ENCODE assay signal across 1 cellular context in genomic region chr6:73652637-73653570, GRCh38.
TF ChIP-seq lines count a peak whose summit lies in the region.

No MANE protein-coding gene starts in this region.

TF ChIP-seq in GM12878, 131 proteins besides CTCF, POLR2A, EP300 and RAD21 (continued from another document and continues in another):
- TF ChIP-seq ZBTB11 (CRISPR knock-in tag; IDR thresholded peaks at IDR 0.05) (no peak), USF2 (IDR thresholded peaks at IDR 0.05; ENCODE audit: borderline replicate concordance, low read depth, low read length) (peak; percentile 57), IKZF2 (IDR thresholded peaks at IDR 0.05) (peak in 1 of 2 experiments; percentile 49; a peak in 1 of 4 replicates), SKIL (IDR thresholded peaks at IDR 0.05; ENCODE audit: low read depth, poor library complexity, severe bottlenecking) (peak; percentile 27), NBN (IDR thresholded peaks at IDR 0.05) (0 out of 2 replicates have a peak, but pooled peaks have one; percentile 57), EZH2 (IDR thresholded peaks at IDR 0.05; ENCODE audit: borderline replicate concordance, control insufficient read depth, low read depth, low read length) (no peak), HDAC6 (IDR thresholded peaks at IDR 0.05; ENCODE audit: unreplicated experiment) (no peak), REST (IDR thresholded peaks at IDR 0.05; ENCODE audit: low read depth, low read length) (no peak), ZNF622 (IDR thresholded peaks at IDR 0.05) (no peak), RELA (IDR thresholded peaks at IDR 0.05; ENCODE audit: borderline replicate concordance, partially characterized antibody) (no peak), ZNF687 (IDR thresholded peaks at IDR 0.05) (no peak), MXI1 (IDR thresholded peaks at IDR 0.05; ENCODE audit: low read depth, low read length) (no peak), RFX5 (IDR thresholded peaks at IDR 0.05; ENCODE audit: low read depth, low read length) (no peak), KDM1A (IDR thresholded peaks at IDR 0.05; ENCODE audit: borderline replicate concordance) (no peak), IRF5 (IDR thresholded peaks at IDR 0.05; ENCODE audit: borderline replicate concordance) (no peak), ZNF217 (IDR thresholded peaks at IDR 0.05) (no peak), PKNOX1 (IDR thresholded peaks at IDR 0.05) (no peak), SRF (IDR thresholded peaks at IDR 0.05; ENCODE audit: low read depth in 2 of 2, low read length in 2 of 2) (no peak), SUZ12 (IDR thresholded peaks at IDR 0.05; ENCODE audit: unreplicated experiment) (no peak), ESRRA (IDR thresholded peaks at IDR 0.05; ENCODE audit: low read length) (no peak), STAT1 (conservative IDR thresholded peaks at IDR 0.05) (no peak), CREM (IDR thresholded peaks at IDR 0.05; ENCODE audit: low read depth) (no peak), ATF7 (IDR thresholded peaks at IDR 0.05; ENCODE audit: low read depth) (0 out of 2 replicates have a peak, but pooled peaks have one; percentile 16), BCLAF1 (IDR thresholded peaks at IDR 0.05) (no peak), FOXM1 (IDR thresholded peaks at IDR 0.05; ENCODE audit: low read depth, low read length) (no peak), ELK1 (IDR thresholded peaks at IDR 0.05; ENCODE audit: low read depth, low read length) (no peak), BCL3 (IDR thresholded peaks at IDR 0.05; ENCODE audit: borderline replicate concordance, insufficient read depth, low read depth, low read length, poor library complexity, severe bottlenecking) (no peak), SMAD5 (IDR thresholded peaks at IDR 0.05; ENCODE audit: low read depth) (no peak), CHD4 (IDR thresholded peaks at IDR 0.05) (no peak), HCFC1 (IDR thresholded peaks at IDR 0.05; ENCODE audit: low read length) (peak; percentile 19; the same call in 1 of the 2 replicates), RUNX3 (IDR thresholded peaks at IDR 0.05; ENCODE audit: low read length) (0 out of 2 replicates have a peak, but pooled peaks have one; percentile 9), PAX8 (IDR thresholded peaks at IDR 0.05) (peak; percentile 76; the same call in 1 of the 2 replicates)
